ENCODE assay signal across 28 cellular contexts in genomic region chr7:33674804-33675411, GRCh38.
DNase-seq lines count a peak whose midpoint lies in the region; ATAC-seq, FAIRE-seq and TF ChIP-seq lines count a peak whose summit lies in the region.
"Had no signal": no experiment of that assay in that cellular context is flagged by ENCODE, and none has a peak within 500 bp of the region (broad histone marks: within the 10 kb centered on the region; RNA-seq: fewer than 3 reads in every experiment).

No MANE protein-coding gene starts in this region.

- H3K4me3 ChIP-seq in thyroid gland (replicated peaks in 1 of 3) (no peak overlapping the region), spleen (no peak overlapping the region), pancreas (no peak overlapping the region)
- H3K4me3 ChIP-seq: BLaER1, esophagus squamous epithelium, heart right ventricle, lower lobe of right lung, PC-9 had no signal

- intact Hi-C loops in thyroid gland (cut with DNase I) = no loop called here
- intact Hi-C loops in spleen (cut with DNase I; ENCODE audit: low total_unique reads) = no loop called here
- intact Hi-C loops in pancreas (cut with DNase I) = no loop called here

- H3K9me3 ChIP-seq in thyroid gland (no peaks in the 10 kb centered on the region), spleen (peaks cover 0 to 12% (median 9%) of the 10 kb centered on the region in 8 donors), pancreas (no peaks in the 10 kb centered on the region)
- H3K9me3 ChIP-seq: BLaER1, esophagus squamous epithelium had no signal

- H3K27ac ChIP-seq in thyroid gland (no peak overlapping the region), spleen (no peak overlapping the region), pancreas (no peak overlapping the region)
- H3K27ac ChIP-seq: BLaER1, esophagus squamous epithelium, foreskin keratinocyte, heart right ventricle, lower lobe of right lung, PC-9 had no signal

- no peaks in the 10 kb centered on the region for H3K27me3 ChIP-seq in thyroid gland
- no peaks in the 10 kb centered on the region for H3K27me3 ChIP-seq in spleen (replicated peaks in 1 of 7)
- no peaks in the 10 kb centered on the region for H3K27me3 ChIP-seq in pancreas
- H3K27me3 ChIP-seq: BLaER1, esophagus squamous epithelium, foreskin keratinocyte, heart right ventricle had no signal

- H3K4me1 ChIP-seq in thyroid gland (peaks cover 5 to 31% of the 10 kb centered on the region in 2 donors), spleen (peaks cover 0 to 19% (median 11%) of the 10 kb centered on the region in 6 donors), pancreas (no peaks in the 10 kb centered on the region)
- H3K4me1 ChIP-seq: esophagus squamous epithelium, foreskin keratinocyte, heart right ventricle had no signal

- FAIRE-seq in pancreas (lab: Jason Lieb, UNC) = no peak
- FAIRE-seq: endometrium, H54 had no signal

- DNase-seq in foreskin melanocyte = peak; percentile 31
- peak; percentile 7 to 12 for DNase-seq in thyroid gland
- no peak for DNase-seq in NCI-H2196 treated with DMSO at 0.1 percent for 48 hours (lab: John Stamatoyannopoulos, UW; ENCODE audit: unreplicated experiment)
- no peak for DNase-seq in spleen
- no peak for DNase-seq in pancreas
- DNase-seq: activated CD4-positive, alpha-beta T cell treated with anti-CD3 and anti-CD28 coated beads, Interleukin-2, amount 50 U/mL, for 48 hours; activated CD4-positive, CD25-positive, alpha-beta regulatory T cell treated with anti-CD3 and anti-CD28 coated beads, Interleukin-2, amount 50 U/mL, for 72 hours; activated naive CD4-positive, alpha-beta T cell; DMS153; esophagus squamous epithelium; foreskin keratinocyte; heart right ventricle; kidney glomerular epithelial cell; lower lobe of right lung; naive thymus-derived CD8-positive, alpha-beta T cell; NCI-H146; NCI-H446 treated with DMSO at 0.1 percent for 48 hours; PC-9; stimulated activated naive B cell treated with anti-CD40 and anti-IgM and Interleukin-4, amounts not matched to agents 10 μg/mL and 1 μg/mL and 100 μg/mL, for 72 hours; substantia nigra; T-helper 17 cell had no signal

- 83 to 88% methylated on average over 4 of the region's 4 CpGs for WGBS in thyroid gland, 2 donors
- 81 to 95% (median 92%) methylated on average over 4 of the region's 4 CpGs for WGBS in spleen, 5 donors
- WGBS in pancreas, 2 donors = 87 to 90% methylated on average over 4 of the region's 4 CpGs

- H3K36me3 ChIP-seq in thyroid gland (no peaks in the 10 kb centered on the region), spleen (no peaks in the 10 kb centered on the region), pancreas (no peaks in the 10 kb centered on the region)
- H3K36me3 ChIP-seq: BLaER1, esophagus squamous epithelium, heart right ventricle, lower lobe of right lung had no signal

- ATAC-seq in GM21717 (IDR thresholded peaks at IDR 0.05; ENCODE audit: unreplicated experiment) (peak; percentile 42), HG03565 (IDR thresholded peaks at IDR 0.05; ENCODE audit: unreplicated experiment) (peak; percentile 39), pancreas (no peak)
- ATAC-seq: foreskin keratinocyte; heart right ventricle; lower lobe of right lung; naive thymus-derived CD8-positive, alpha-beta T cell; Right ventricle myocardium inferior; SK-N-SH treated with all-trans-retinoic acid at 6 μM for 48 hours; stimulated activated naive B cell treated with anti-CD40 and anti-IgM and Interleukin-4, amounts not matched to agents 10 μg/mL and 1 μg/mL and 100 μg/mL, for 72 hours; T-helper 17 cell had no signal

- TF ChIP-seq POLR2A in thyroid gland (IDR thresholded peaks at IDR 0.05) (no peak), spleen (IDR thresholded peaks at IDR 0.05) (no peak)

- TF ChIP-seq CTCF in thyroid gland (IDR thresholded peaks at IDR 0.05) (peak in 1 of 6 experiments; percentile 12), spleen (IDR thresholded peaks at IDR 0.05 in 8 of 11, conservative IDR thresholded peaks at IDR 0.05 in 3 of 11) (no peak), pancreas (IDR thresholded peaks at IDR 0.05) (no peak)

Comparison
In these comparisons a context has a peak if more than half of its experiments do, and no peak if none do; other contexts are left out.
1. ATAC-seq: peak in GM21717 (single experiment) and HG03565 (single experiment); none in pancreas (0 of 4).
2. DNase-seq: peak in foreskin melanocyte (single experiment) and thyroid gland (2 of 2); none in NCI-H2196 treated with DMSO at 0.1 percent for 48 hours (single experiment), spleen (single experiment) and pancreas (0 of 6).